ENCODE assay signal across 9 cellular contexts in the genomic region with DNA sequence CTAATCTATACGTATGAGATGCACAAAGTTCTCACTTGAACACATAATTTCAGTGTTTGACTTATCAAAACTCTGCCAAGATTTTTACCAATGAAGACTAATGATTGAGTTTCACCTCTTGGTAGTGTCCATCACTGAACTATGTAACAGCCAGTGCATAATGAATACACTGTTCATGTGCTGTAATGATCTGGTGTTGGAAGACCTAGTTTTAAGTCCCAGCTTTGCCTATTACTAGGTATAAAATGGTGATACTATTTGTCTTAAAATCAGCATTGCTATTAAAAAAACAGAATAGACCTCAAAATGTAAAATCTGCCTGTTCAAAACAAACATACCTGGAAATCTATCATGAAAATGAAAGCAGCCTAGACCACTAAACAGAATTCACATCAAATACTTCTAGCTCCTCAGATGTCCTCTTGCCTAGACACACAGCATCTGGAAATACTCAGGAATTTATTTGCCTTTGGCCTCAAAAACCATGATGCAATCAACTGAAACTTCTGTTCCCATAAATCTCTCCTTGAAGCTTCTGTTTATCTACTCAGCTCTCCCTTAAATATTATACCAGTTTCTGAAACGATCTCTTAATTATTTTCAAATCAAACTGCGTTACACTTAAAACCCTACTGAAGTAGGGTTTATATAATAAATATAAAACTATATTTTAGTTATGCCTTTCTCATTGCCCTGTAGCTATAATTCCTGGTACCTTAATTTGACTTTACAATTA. TPM values are rescaled to one million over a fixed set of nuclear protein-coding genes. Genes with fewer than 3 reads are reported as not detected.
DNase-seq lines count a peak whose midpoint lies in the region; ATAC-seq and TF ChIP-seq lines count a peak whose summit lies in the region.
"Had no signal": no experiment of that assay in that cellular context is flagged by ENCODE, and none has a peak within 500 bp of the region (broad histone marks: within the 10 kb centered on the region; RNA-seq: fewer than 3 reads in every experiment).

No MANE protein-coding gene starts in this region.

- H3K4me1 Mint-ChIP-seq in activated naive CD8-positive, alpha-beta T cell treated with anti-CD3 and anti-CD28 coated beads, Interleukin-2, amount 50 U/mL, for 24 hours: peaks cover 3% of the 10 kb centered on the region
- peaks cover 3% of the 10 kb centered on the region for H3K4me1 Mint-ChIP-seq in activated naive CD8-positive, alpha-beta T cell treated with anti-CD3 and anti-CD28 coated beads for 36 hours
- no peaks in the 10 kb centered on the region for H3K4me1 Mint-ChIP-seq in activated naive CD4-positive, alpha-beta T cell treated with anti-CD3 and anti-CD28 coated beads, Interleukin-2, amount 10 ng/mL, durations not matched to agents 7 days and 5 days

- CTCF ChIA-PET in activated naive CD4-positive, alpha-beta T cell treated with anti-CD3 and anti-CD28 coated beads, Interleukin-2, amount 10 ng/mL, durations not matched to agents 7 days and 5 days (lab: Charles Lee): interaction anchor here (0.8 kb wide), 1 partner anchor 23 kb away, joined by 3 read pairs; no protein-coding TSS in a partner anchor

- H3K79me2 ChIP-seq in hepatocyte: no peaks in the 10 kb centered on the region

- WGBS in adrenal gland, 4 donors: 41 to 48% (median 46%) methylated on average over 3 of the region's 3 CpGs
- WGBS in hepatocyte (ENCODE audit: low lambda C conversion rate, missing lambda C conversion rate): 58% methylated on average over 3 of the region's 3 CpGs
- 51 to 59% methylated on average over 3 of the region's 3 CpGs for WGBS in lower leg skin, 2 donors

- peaks cover 60% of the 10 kb centered on the region for H3K36me3 Mint-ChIP-seq in activated naive CD8-positive, alpha-beta T cell treated with anti-CD3 and anti-CD28 coated beads, Interleukin-2, amount 50 U/mL, for 24 hours (ENCODE audit: low read depth)
- peaks cover 40% of the 10 kb centered on the region for H3K36me3 Mint-ChIP-seq in activated naive CD8-positive, alpha-beta T cell treated with anti-CD3 and anti-CD28 coated beads for 36 hours
- peaks cover 13% of the 10 kb centered on the region for H3K36me3 Mint-ChIP-seq in activated naive CD4-positive, alpha-beta T cell treated with anti-CD3 and anti-CD28 coated beads, Interleukin-2, amount 10 ng/mL, durations not matched to agents 7 days and 5 days

- H3K9me3 ChIP-seq in adrenal gland (replicated peaks in 1 of 3): no peaks in the 10 kb centered on the region
- no peaks in the 10 kb centered on the region for H3K9me3 ChIP-seq in hepatocyte (ENCODE audit: low read depth)
- no peaks in the 10 kb centered on the region for H3K9me3 ChIP-seq in vagina

- DNase-seq in activated naive CD8-positive, alpha-beta T cell treated with anti-CD3 and anti-CD28 coated beads, Interleukin-2, amount 50 U/mL, for 24 hours: no peak
- no peak for DNase-seq in activated naive CD8-positive, alpha-beta T cell treated with anti-CD3 and anti-CD28 coated beads for 36 hours
- DNase-seq in adrenal gland (no peak), hepatocyte (ENCODE audit: low spot score) (peak; percentile 47), vagina (ENCODE audit: extremely low spot score in 2 of 2) (no peak), lower leg skin (ENCODE audit: low spot score in 2 of 2) (no peak), GM10266 (ENCODE audit: extremely low spot score) (no peak)
- no peak for DNase-seq in activated naive CD4-positive, alpha-beta T cell treated with anti-CD3 and anti-CD28 coated beads, Interleukin-2, amount 10 ng/mL, durations not matched to agents 7 days and 5 days
- DNase-seq: NCI-H510A treated with DMSO at 0.1 percent for 48 hours had no signal

- H3K4me1 ChIP-seq in adrenal gland (replicated peaks in 1 of 2) (peaks cover 28 to 55% of the 10 kb centered on the region in 2 donors), hepatocyte (ENCODE audit: insufficient read depth) (peaks cover 36% of the 10 kb centered on the region), vagina (peaks cover 39% of the 10 kb centered on the region)

- H3K9me3 Mint-ChIP-seq in activated naive CD8-positive, alpha-beta T cell treated with anti-CD3 and anti-CD28 coated beads, Interleukin-2, amount 50 U/mL, for 24 hours: no peaks in the 10 kb centered on the region
- H3K9me3 Mint-ChIP-seq in activated naive CD8-positive, alpha-beta T cell treated with anti-CD3 and anti-CD28 coated beads for 36 hours: peaks cover 2% of the 10 kb centered on the region
- H3K9me3 Mint-ChIP-seq in activated naive CD4-positive, alpha-beta T cell treated with anti-CD3 and anti-CD28 coated beads, Interleukin-2, amount 10 ng/mL, durations not matched to agents 7 days and 5 days: no peaks in the 10 kb centered on the region

- H4K20me1 ChIP-seq in hepatocyte (ENCODE audit: insufficient read depth, poor library complexity, severe bottlenecking): no peaks in the 10 kb centered on the region

- no peak for ATAC-seq in activated naive CD8-positive, alpha-beta T cell treated with anti-CD3 and anti-CD28 coated beads, Interleukin-2, amount 50 U/mL, for 24 hours

- no peak overlapping the region for H2AFZ ChIP-seq in hepatocyte

- peak overlapping the region; percentile 43 for H3K4me2 ChIP-seq in hepatocyte

- peak overlapping the region; percentile 3 for H3K27ac Mint-ChIP-seq in activated naive CD8-positive, alpha-beta T cell treated with anti-CD3 and anti-CD28 coated beads, Interleukin-2, amount 50 U/mL, for 24 hours
- no peak overlapping the region for H3K27ac Mint-ChIP-seq in activated naive CD8-positive, alpha-beta T cell treated with anti-CD3 and anti-CD28 coated beads for 36 hours
- no peak overlapping the region for H3K27ac Mint-ChIP-seq in activated naive CD4-positive, alpha-beta T cell treated with anti-CD3 and anti-CD28 coated beads, Interleukin-2, amount 10 ng/mL, durations not matched to agents 7 days and 5 days

- no peak overlapping the region for H3K4me3 Mint-ChIP-seq in activated naive CD8-positive, alpha-beta T cell treated with anti-CD3 and anti-CD28 coated beads, Interleukin-2, amount 50 U/mL, for 24 hours
- no peak overlapping the region for H3K4me3 Mint-ChIP-seq in activated naive CD8-positive, alpha-beta T cell treated with anti-CD3 and anti-CD28 coated beads for 36 hours
- no peak overlapping the region for H3K4me3 Mint-ChIP-seq in activated naive CD4-positive, alpha-beta T cell treated with anti-CD3 and anti-CD28 coated beads, Interleukin-2, amount 10 ng/mL, durations not matched to agents 7 days and 5 days

- H3K27me3 Mint-ChIP-seq in activated naive CD8-positive, alpha-beta T cell treated with anti-CD3 and anti-CD28 coated beads, Interleukin-2, amount 50 U/mL, for 24 hours: no peaks in the 10 kb centered on the region
- no peaks in the 10 kb centered on the region for H3K27me3 Mint-ChIP-seq in activated naive CD8-positive, alpha-beta T cell treated with anti-CD3 and anti-CD28 coated beads for 36 hours
- H3K27me3 Mint-ChIP-seq in activated naive CD4-positive, alpha-beta T cell treated with anti-CD3 and anti-CD28 coated beads, Interleukin-2, amount 10 ng/mL, durations not matched to agents 7 days and 5 days: no peaks in the 10 kb centered on the region

- intact Hi-C loops in adrenal gland (cut with DNase I) (no loop called here), vagina (cut with DNase I) (no loop called here), lower leg skin (cut with DNase I; ENCODE audit: low total_unique reads) (loop anchor here (10.0 kb wide), 1 partner anchor 497 kb away; no protein-coding TSS in a partner anchor)

- H3K9me2 ChIP-seq in hepatocyte (replicated peaks; ENCODE audit: insufficient read depth): no peaks in the 10 kb centered on the region

- H3K36me3 ChIP-seq in adrenal gland (replicated peaks in 1 of 2) (no peaks in the 10 kb centered on the region), hepatocyte (replicated peaks; ENCODE audit: insufficient read depth, low read depth) (no peaks in the 10 kb centered on the region), vagina (no peaks in the 10 kb centered on the region)

- H3K27ac ChIP-seq in adrenal gland (peak overlapping the region in 4 of 5 donors; percentile 65 to 75 (median 69)), hepatocyte (peak overlapping the region; percentile 67), vagina (peak overlapping the region; percentile 68)

- H3K4me3 ChIP-seq in adrenal gland: peak overlapping the region in 1 of 4 donors; percentile 23
- H3K4me3 ChIP-seq in hepatocyte: no peak overlapping the region
- no peak overlapping the region for H3K4me3 ChIP-seq in vagina
- no peak overlapping the region for H3K4me3 ChIP-seq in lower leg skin (ENCODE audit: low read depth, poor library complexity, severe bottlenecking)

- no peaks in the 10 kb centered on the region for H3K27me3 ChIP-seq in adrenal gland
- H3K27me3 ChIP-seq in hepatocyte: no peaks in the 10 kb centered on the region
- H3K27me3 ChIP-seq in vagina: no peaks in the 10 kb centered on the region

- TF ChIP-seq POLR2A in adrenal gland (IDR thresholded peaks at IDR 0.05) (peak in 1 of 2 donors; percentile 44), vagina (IDR thresholded peaks at IDR 0.05) (no peak), lower leg skin (IDR thresholded peaks at IDR 0.05) (no peak)

- TF ChIP-seq CTCF in adrenal gland (IDR thresholded peaks at IDR 0.05): no peak
- TF ChIP-seq CTCF in hepatocyte (IDR thresholded peaks at IDR 0.05; ENCODE audit: poor library complexity): no peak
- no peak for TF ChIP-seq CTCF in vagina (IDR thresholded peaks at IDR 0.05)
- no peak for TF ChIP-seq CTCF in lower leg skin (IDR thresholded peaks at IDR 0.05)
- TF ChIP-seq CTCF in GM10266 (IDR thresholded peaks at IDR 0.05; ENCODE audit: control insufficient read depth, insufficient read depth, low read depth, missing control alignments): no peak

RNA-seq across cellular contexts. Expression of a gene that starts 38.1 kb away (rescaled TPM):
- total RNA-seq in activated naive CD8-positive, alpha-beta T cell treated with anti-CD3 and anti-CD28 coated beads for 36 hours: 100 to 1,000 TPM; 102 TPM
- total RNA-seq in adrenal gland: 10 to 100 TPM; 61.1 to 91.9 (median 69.7) TPM
- 10 to 100 TPM; 20.8 to 92.8 (median 25.9) TPM for polyA plus RNA-seq in adrenal gland
- 58.0 and 63.5 TPM in 2 replicates for total RNA-seq in hepatocyte
- 32.2 and 35.6 TPM in 2 replicates for polyA plus RNA-seq in hepatocyte
- total RNA-seq in vagina: 44.9 TPM
- total RNA-seq in lower leg skin: 10 to 100 TPM; 32.8 to 55.0 (median 44.0) TPM

RNA-seq across cellular contexts. Expression of a gene that starts 38.2 kb away (rescaled TPM):
- 10 to 100 TPM; 14.4 to 14.9 TPM for total RNA-seq in activated naive CD8-positive, alpha-beta T cell treated with anti-CD3 and anti-CD28 coated beads for 36 hours
- total RNA-seq in adrenal gland (10 to 100 TPM; 11.9 to 20.6 (median 14.2) TPM), hepatocyte (10.5 and 12.0 TPM in 2 replicates), vagina (6.9 TPM), lower leg skin (10 to 100 TPM in 1 of 4 donors, 1 to 10 TPM in 3; 7.2 to 12.5 (median 7.9) TPM)
- polyA plus RNA-seq in adrenal gland (10 to 100 TPM in 1 of 3 donors, 1 to 10 TPM in 2; 1.7 to 18.0 (median 3.2) TPM), hepatocyte (5.8 and 6.7 TPM in 2 replicates)
